8 cellular contexts compared by ENCODE assay signal in the genomic region with DNA sequence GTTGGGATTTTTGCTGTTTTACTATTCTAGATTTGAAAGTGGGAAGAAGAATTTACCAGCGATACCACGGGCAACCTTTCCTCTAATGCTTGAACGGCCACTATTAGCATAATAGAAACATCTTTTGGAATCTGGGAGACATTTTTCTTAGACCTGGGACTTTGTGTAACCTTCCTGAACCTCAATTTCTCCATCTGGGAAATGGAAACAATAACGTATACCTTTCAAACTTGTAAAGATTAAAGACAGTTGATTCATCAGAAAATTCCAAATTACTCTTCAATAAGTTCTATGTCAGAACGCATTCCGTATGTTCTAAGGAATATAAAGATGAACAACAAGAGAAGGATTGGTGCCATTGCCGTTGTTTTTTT. TPM values are rescaled to one million over a fixed set of nuclear protein-coding genes. Genes with fewer than 3 reads are reported as not detected.
DNase-seq lines count a peak whose midpoint lies in the region; ATAC-seq, FAIRE-seq and TF ChIP-seq lines count a peak whose summit lies in the region.

No MANE protein-coding gene starts in this region.

- peaks cover 3% of the 10 kb centered on the region for H3K23me2 ChIP-seq in H1 (ENCODE audit: low read depth, low read length)

- TF ChIP-seq EP300 in H1 (IDR thresholded peaks at IDR 0.05; ENCODE audit: borderline replicate concordance in 1 of 2, low read depth in 2 of 2, low read length in 2 of 2), result no peak

- TF ChIP-seq CTCF in AG10803 (conservative IDR thresholded peaks at IDR 0.05; ENCODE audit: low read length) (no peak), H1 (IDR thresholded peaks at IDR 0.05; ENCODE audit: control extremely low read depth in 1 of 3, insufficient read depth in 1 of 3, low read depth in 1 of 3, low read length in 3 of 3) (no peak), nephron progenitor cell (IDR thresholded peaks at IDR 0.05) (no peak)

- peak overlapping the region; percentile 88 for H2AFZ ChIP-seq in H1 (ENCODE audit: low read length)

- no peaks in the 10 kb centered on the region for H3K79me1 ChIP-seq in H1 (ENCODE audit: low read depth, low read length)

- H3K27me3 Mint-ChIP-seq in nephron progenitor cell (ENCODE audit: low read depth, poor library complexity), result peaks cover 18% of the 10 kb centered on the region

- H2BK120ac ChIP-seq in H1 (replicated peaks; ENCODE audit: low read depth, low read length), result no peak overlapping the region

- H3K14ac ChIP-seq in H1 (ENCODE audit: insufficient read length), result no peak overlapping the region

- H2BK5ac ChIP-seq in H1 (ENCODE audit: low read depth, low read length), result no peak overlapping the region

- no peak for TF ChIP-seq RAD21 in H1 (IDR thresholded peaks at IDR 0.05 in 1 of 2, conservative IDR thresholded peaks at IDR 0.05 in 1 of 2; ENCODE audit: low read depth in 2 of 2, low read length in 2 of 2)

- H3K79me2 ChIP-seq in H1 (ENCODE audit: control insufficient read depth in 1 of 2, insufficient read depth in 2 of 2, low read length in 2 of 2), result no peaks in the 10 kb centered on the region

- H3K4me1 Mint-ChIP-seq in nephron progenitor cell, result peaks cover 6% of the 10 kb centered on the region

- peaks cover 4% of the 10 kb centered on the region for H3K36me3 Mint-ChIP-seq in nephron progenitor cell (ENCODE audit: low read depth)

- no peak overlapping the region for H2AK5ac ChIP-seq in H1 (ENCODE audit: low read depth, low read length)

- no peak overlapping the region; the same call in 1 of the 2 replicates for H4K8ac ChIP-seq in H1 (ENCODE audit: extremely low read depth, insufficient read depth, low read length)

- H3K27ac Mint-ChIP-seq in nephron progenitor cell, result no peak overlapping the region

- CTCF ChIA-PET in H1 (lab: Charles Lee; ENCODE audit: partially characterized antibody), result interaction anchor here (0.7 to 3.6 kb wide), 16 partner anchors 9 to 226 kb away, joined by 3 to 37 read pairs (median 4); no protein-coding TSS in a partner anchor

- H3K4me2 ChIP-seq in H1 (ENCODE audit: insufficient read depth in 1 of 2, low read depth in 2 of 2, low read length in 2 of 2), result peak overlapping the region; percentile 69 to 93

- H3K27me3 ChIP-seq in MG63 (no peaks in the 10 kb centered on the region), H1 (replicated peaks in 1 of 4; ENCODE audit: control insufficient read depth in 3 of 4, extremely low read depth in 1 of 4, insufficient read depth in 3 of 4, low read length in 3 of 4) (no peaks in the 10 kb centered on the region)

- POLR2A ChIA-PET in H1 (lab: Charles Lee; ENCODE audit: partially characterized antibody), result interaction anchor here (0.6 to 1.7 kb wide), 3 partner anchors 8 to 722 kb away, joined by 3 to 5 read pairs (median 5); no protein-coding TSS in a partner anchor

- peaks cover 20% of the 10 kb centered on the region for H3K9me3 Mint-ChIP-seq in nephron progenitor cell

- H3K4me3 ChIP-seq in AG10803 (ENCODE audit: low read length) (peak overlapping the region; percentile 70), MG63 (peak overlapping the region; percentile 52), H1 (ENCODE audit: extremely low read depth in 1 of 4, insufficient read depth in 2 of 4, low read depth in 3 of 4, low read length in 4 of 4) (peak overlapping the region; percentile 79 to 86 (median 83))

- H2BK12ac ChIP-seq in H1 (ENCODE audit: low read depth, low read length), result no peak overlapping the region

- DNase-seq in AG10803 (ENCODE audit: low read depth) (no peak), MG63 (no peak), H1 (ENCODE audit: low read depth in 1 of 2, low spot score in 2 of 2) (no peak), nephron progenitor cell (no peak)
- DNase-seq in stimulated activated CD4-positive, alpha-beta T cell treated with anti-CD3 and anti-CD28 coated beads, Interleukin-1b, Interleukin-23, amount 100 ng/mL, for 48 hours, result no peak

- H3K9me3 ChIP-seq in MG63 (no peaks in the 10 kb centered on the region), H1 (ENCODE audit: insufficient read depth in 2 of 2, low read depth in 1 of 2, low read length in 1 of 2) (no peaks in the 10 kb centered on the region)

- ATAC-seq in GM18907 (IDR thresholded peaks at IDR 0.05; ENCODE audit: unreplicated experiment), result no peak
- no peak for ATAC-seq in GM21737 (IDR thresholded peaks at IDR 0.05; ENCODE audit: unreplicated experiment)
- ATAC-seq in GM19328 (IDR thresholded peaks at IDR 0.05; ENCODE audit: unreplicated experiment), result no peak

- no peak overlapping the region for H3K27ac ChIP-seq in H1 (ENCODE audit: low read depth, low read length)

- H4K20me1 ChIP-seq in H1 (replicated peaks in 1 of 2; ENCODE audit: control insufficient read depth in 1 of 2, insufficient read depth in 2 of 2, low read length in 2 of 2), result no peaks in the 10 kb centered on the region

- H3K36me3 ChIP-seq in MG63, result no peaks in the 10 kb centered on the region
- H3K36me3 ChIP-seq in H1 (ENCODE audit: control insufficient read depth in 2 of 4, insufficient read depth in 4 of 4, low read length in 3 of 4), result no peaks in the 10 kb centered on the region

- no peak overlapping the region; the same call in 1 of the 2 replicates for H2BK15ac ChIP-seq in H1 (ENCODE audit: low read length)

- peak overlapping the region; percentile 38; the same call in 1 of the 2 replicates for H3K18ac ChIP-seq in H1 (ENCODE audit: extremely low read depth, low read length)

- peak overlapping the region; percentile 86 for H3K4me3 Mint-ChIP-seq in nephron progenitor cell

- H3K4ac ChIP-seq in H1 (replicated peaks; ENCODE audit: insufficient read length, low read depth, low read length), result no peak overlapping the region

- H4K91ac ChIP-seq in H1 (replicated peaks; ENCODE audit: insufficient read length, low read length), result no peak overlapping the region

- H3K56ac ChIP-seq in H1 (replicated peaks; ENCODE audit: insufficient read length, low read depth, low read length), result no peak overlapping the region

- no peak overlapping the region for H4K5ac ChIP-seq in H1 (ENCODE audit: insufficient read length, low read depth, low read length)

- FAIRE-seq in H1 (lab: Jason Lieb, UNC), result no peak

- peak overlapping the region in 3 of 4 experiments; percentile 9 to 93 (median 67); a peak in 4 of 7 replicates for H3K9ac ChIP-seq in H1 (replicated peaks in 1 of 4; ENCODE audit: extremely low read depth in 1 of 4, low read depth in 3 of 4, low read length in 3 of 4)

- no peaks in the 10 kb centered on the region for H3K4me1 ChIP-seq in H1 (replicated peaks in 1 of 4; ENCODE audit: control insufficient read depth in 3 of 4, insufficient read depth in 4 of 4, low read length in 3 of 4)

- no peak overlapping the region for H3K23ac ChIP-seq in H1 (ENCODE audit: insufficient read length)

- H2BK20ac ChIP-seq in H1 (ENCODE audit: low read length), result no peak overlapping the region

- WGBS in H1 (ENCODE audit: extremely low coverage in 1 of 2, insufficient coverage in 1 of 2, insufficient read length in 1 of 2, insufficient replicate concordance in 2 of 2, low coverage in 1 of 2, low lambda C conversion rate in 2 of 2, missing lambda C conversion rate in 1 of 2), 2 experiments, result 52% methylated on average over 7 of the region's 7 CpGs; no CpG with 5 or more reads in 1 of the 2 experiments

- no peak for TF ChIP-seq POLR2A in H1 (IDR thresholded peaks at IDR 0.05; ENCODE audit: control extremely low read depth in 1 of 2, low read depth in 2 of 2, low read length in 2 of 2)

TF ChIP-seq in H1, 55 proteins besides CTCF, POLR2A, EP300 and RAD21:
- no peak for TF ChIP-seq CEBPB (IDR thresholded peaks at IDR 0.05; ENCODE audit: low read depth, low read length)
- peak; percentile 50; the same call in 1 of the 2 replicates for TF ChIP-seq KDM1A (IDR thresholded peaks at IDR 0.05; ENCODE audit: borderline replicate concordance, low read length)
- TF ChIP-seq SRF (IDR thresholded peaks at IDR 0.05; ENCODE audit: low read depth, low read length), result no peak
- no peak for TF ChIP-seq SP2 (IDR thresholded peaks at IDR 0.05; ENCODE audit: low read length)
TF ChIP-seq in H1: peak in this region for 1.

RNA-seq across cellular contexts. Expression of a gene that starts 0.5 kb away (rescaled TPM):
- 14.8 and 29.3 TPM in 2 replicates for total RNA-seq in MG63 (2014; rRNA removed; shearing (Covaris generic); ENCODE audit: low replicate concordance)
- 7.5 TPM in 2 replicates for total RNA-seq in H1 (2021; fragmentation: NEBNext Ultra II Directional; extraction: Animal tissue kit (Norgen Biotek cat#: 25700))
- polyA plus RNA-seq in H1 (2011; rRNA removed), result 10.1 and 12.7 TPM in 2 replicates
- 13.1 TPM for polyA plus RNA-seq in H1 (2011; cell fraction: cytosol; rRNA removed)
- 9.1 TPM for polyA plus RNA-seq in H1 (2011; cell fraction: nucleus; rRNA removed)
- 8.0 to 10.0 TPM (median 9.0 TPM) in 4 replicates for polyA plus RNA-seq in H1 (2012, experiment 1 of 2)
- polyA plus RNA-seq in H1 (2012, experiment 2 of 2), result 2.7 TPM
- 4.9 TPM for polyA plus RNA-seq in H1 (2013, experiment 1 of 2)
- 4.9 TPM for polyA plus RNA-seq in H1 (2013, experiment 2 of 2)
- 7.9 and 14.1 TPM in 2 replicates for polyA minus RNA-seq in H1 (2011; rRNA and poly(A)+ RNA removed)
- 4.3 TPM for polyA minus RNA-seq in H1 (2011; cell fraction: cytosol; rRNA and poly(A)+ RNA removed)
- polyA minus RNA-seq in H1 (2011; cell fraction: nucleus; rRNA and poly(A)+ RNA removed), result 27.8 TPM

RNA-seq across cellular contexts. Expression of a gene that starts 3.0 kb away (rescaled TPM):
- not detected in 2 replicates for total RNA-seq in MG63 (2014; rRNA removed; shearing (Covaris generic); ENCODE audit: low replicate concordance)
- total RNA-seq in H1 (2021; fragmentation: NEBNext Ultra II Directional; extraction: Animal tissue kit (Norgen Biotek cat#: 25700)), result not detected in 2 replicates
- polyA plus RNA-seq in H1 (2011; rRNA removed), result not detected in 2 replicates
- not detected for polyA plus RNA-seq in H1 (2011; cell fraction: cytosol; rRNA removed)
- polyA plus RNA-seq in H1 (2011; cell fraction: nucleus; rRNA removed), result not detected
- not detected in 4 replicates for polyA plus RNA-seq in H1 (2012, experiment 1 of 2)
- polyA plus RNA-seq in H1 (2012, experiment 2 of 2), result not detected
- not detected for polyA plus RNA-seq in H1 (2013, experiment 1 of 2)
- polyA plus RNA-seq in H1 (2013, experiment 2 of 2), result not detected
- 0.15 TPM in 1 of 2 replicates, not detected in the other for polyA minus RNA-seq in H1 (2011; rRNA and poly(A)+ RNA removed)
- not detected for polyA minus RNA-seq in H1 (2011; cell fraction: cytosol; rRNA and poly(A)+ RNA removed)
- polyA minus RNA-seq in H1 (2011; cell fraction: nucleus; rRNA and poly(A)+ RNA removed), result 0.30 TPM
